In genomic region chr17:59633658-59634359, GRCh38 we compare ENCODE assay signal across 17 cellular contexts. TPM values are rescaled to one million over a fixed set of nuclear protein-coding genes. Genes with fewer than 3 reads are reported as not detected.
DNase-seq lines count a peak whose midpoint lies in the region; TF ChIP-seq lines count a peak whose summit lies in the region.
"Had no signal": no experiment of that assay in that cellular context is flagged by ENCODE, and none has a peak within 500 bp of the region (broad histone marks: within the 10 kb centered on the region; RNA-seq: fewer than 3 reads in every experiment).

No MANE protein-coding gene starts in this region.

- H3K27ac ChIP-seq in HUES48 (ENCODE audit: low read depth, low read length) = peak overlapping the region; percentile 36
- H3K27ac ChIP-seq in adrenal gland = peak overlapping the region in 3 of 5 donors; percentile 20 to 79 (median 72)
- peak overlapping the region; percentile 74 for H3K27ac ChIP-seq in parathyroid adenoma

- H3K4me3 Mint-ChIP-seq in activated CD4-positive, alpha-beta T cell treated with anti-CD3 and anti-CD28 coated beads, Interleukin-2, amount 10 ng/mL, durations not matched to agents 7 days and 5 days = no peak overlapping the region
- H3K4me3 Mint-ChIP-seq in activated T-helper 2 cell treated with anti-CD3 and anti-CD28 coated beads, Interferon-gamma antibody, Interleukin-2, Interleukin-4, amounts not matched to agents 10 μg/mL and 5 μg/mL and 100 μg/mL, durations not matched to agents 14 hours and 24 hours and 36 hours (ENCODE audit: low read depth) = no peak overlapping the region
- H3K4me3 Mint-ChIP-seq: brain; stimulated activated memory B cell treated with anti-CD40 and anti-IgM and Interleukin-4, amounts not matched to agents 10 μg/mL and 1 μg/mL and 100 μg/mL, for 72 hours had no signal

- peaks cover 51% of the 10 kb centered on the region for H3K4me1 Mint-ChIP-seq in activated CD4-positive, alpha-beta T cell treated with anti-CD3 and anti-CD28 coated beads, Interleukin-2, amount 10 ng/mL, durations not matched to agents 7 days and 5 days
- H3K4me1 Mint-ChIP-seq in activated T-helper 2 cell treated with anti-CD3 and anti-CD28 coated beads, Interferon-gamma antibody, Interleukin-2, Interleukin-4, amounts not matched to agents 10 μg/mL and 5 μg/mL and 100 μg/mL, durations not matched to agents 14 hours and 24 hours and 36 hours (ENCODE audit: low read depth) = peaks cover 35% of the 10 kb centered on the region

- WGBS in adrenal gland, 4 donors = 82 to 93% (median 87%) methylated on average over 3 to 5 of the region's 5 CpGs

- peaks cover 15% of the 10 kb centered on the region; the same call in 1 of the 2 replicates for H3K4me1 ChIP-seq in HUES48 (ENCODE audit: control insufficient read depth, insufficient read depth, low read length)
- H3K4me1 ChIP-seq in adrenal gland (replicated peaks in 1 of 2) = peaks cover 24 to 87% of the 10 kb centered on the region in 2 donors
- H3K4me1 ChIP-seq in parathyroid adenoma = peaks cover 23% of the 10 kb centered on the region

- no peak overlapping the region for H2AFZ ChIP-seq in parathyroid adenoma

- intact Hi-C loops in adrenal gland (cut with DNase I) = no loop called here
- intact Hi-C loops in activated T-helper 2 cell treated with anti-CD3 and anti-CD28 coated beads, Interferon-gamma antibody, Interleukin-2, Interleukin-4, amounts not matched to agents 10 μg/mL and 5 μg/mL and 100 μg/mL, durations not matched to agents 14 hours and 24 hours and 36 hours (cut with micrococcal nuclease) = loop anchor here (2.0 kb wide), 1 partner anchor 13 kb away; no protein-coding TSS in a partner anchor

- TF ChIP-seq CTCF in adrenal gland (IDR thresholded peaks at IDR 0.05) (no peak), parathyroid adenoma (IDR thresholded peaks at IDR 0.05) (no peak)

- H3K36me3 Mint-ChIP-seq in activated CD4-positive, alpha-beta T cell treated with anti-CD3 and anti-CD28 coated beads, Interleukin-2, amount 10 ng/mL, durations not matched to agents 7 days and 5 days (ENCODE audit: low read depth) = peaks cover 19% of the 10 kb centered on the region
- peaks cover 27% of the 10 kb centered on the region for H3K36me3 Mint-ChIP-seq in activated T-helper 2 cell treated with anti-CD3 and anti-CD28 coated beads, Interferon-gamma antibody, Interleukin-2, Interleukin-4, amounts not matched to agents 10 μg/mL and 5 μg/mL and 100 μg/mL, durations not matched to agents 14 hours and 24 hours and 36 hours (ENCODE audit: low read depth)

- no peaks in the 10 kb centered on the region for H3K9me3 Mint-ChIP-seq in activated CD4-positive, alpha-beta T cell treated with anti-CD3 and anti-CD28 coated beads, Interleukin-2, amount 10 ng/mL, durations not matched to agents 7 days and 5 days
- H3K9me3 Mint-ChIP-seq in activated T-helper 2 cell treated with anti-CD3 and anti-CD28 coated beads, Interferon-gamma antibody, Interleukin-2, Interleukin-4, amounts not matched to agents 10 μg/mL and 5 μg/mL and 100 μg/mL, durations not matched to agents 14 hours and 24 hours and 36 hours = no peaks in the 10 kb centered on the region
- H3K9me3 Mint-ChIP-seq: CD8-positive, alpha-beta memory T cell; stimulated activated memory B cell treated with anti-CD40 and anti-IgM and Interleukin-4, amounts not matched to agents 10 μg/mL and 1 μg/mL and 100 μg/mL, for 72 hours had no signal

- H3K9me3 ChIP-seq in HUES48 (ENCODE audit: control insufficient read depth, insufficient read depth, low read length) (no peaks in the 10 kb centered on the region), adrenal gland (replicated peaks in 1 of 3) (no peaks in the 10 kb centered on the region), parathyroid adenoma (ENCODE audit: control insufficient read depth, low read length) (no peaks in the 10 kb centered on the region)
- H3K9me3 ChIP-seq: tibial nerve had no signal

- H3K4me3 ChIP-seq in HUES48 (ENCODE audit: low read depth, low read length) (no peak overlapping the region), adrenal gland (no peak overlapping the region), parathyroid adenoma (ENCODE audit: low read depth, low read length) (peak overlapping the region; percentile 38)
- H3K4me3 ChIP-seq: tibial nerve had no signal

- H3K79me2 ChIP-seq in parathyroid adenoma = peaks cover 38% of the 10 kb centered on the region

- peak overlapping the region; percentile 75 for H3K4me2 ChIP-seq in parathyroid adenoma (ENCODE audit: low read length)

- TF ChIP-seq POLR2A in adrenal gland (IDR thresholded peaks at IDR 0.05) = no peak

- DNase-seq in activated CD4-positive, alpha-beta T cell treated with anti-CD3 and anti-CD28 coated beads, Interleukin-2, amount 10 ng/mL, durations not matched to agents 7 days and 5 days = no peak
- no peak for DNase-seq in activated CD4-positive, alpha-beta T cell treated with anti-CD3 and anti-CD28 coated beads, Interleukin-2, amount 50 U/mL, for 1 hour
- DNase-seq in adrenal gland = no peak
- DNase-seq in activated T-helper 2 cell treated with anti-CD3 and anti-CD28 coated beads, Interferon-gamma antibody, Interleukin-2, Interleukin-4, amounts not matched to agents 10 μg/mL and 5 μg/mL and 100 μg/mL, durations not matched to agents 14 hours and 24 hours and 36 hours (ENCODE audit: low spot score) = no peak
- DNase-seq in central memory CD4-positive, alpha-beta T cell = no peak
- DNase-seq in NCI-H510A treated with DMSO at 0.1 percent for 48 hours (lab: John Stamatoyannopoulos, UW) = no peak
- DNase-seq: CD8-positive, alpha-beta memory T cell; DMS79 treated with DMSO at 0.1 percent for 48 hours; NCI-H1694 treated with DMSO at 0.1 percent for 48 hours; SHP77 had no signal

- POLR2A ChIA-PET in activated CD4-positive, alpha-beta T cell treated with anti-CD3 and anti-CD28 coated beads, Interleukin-2, amount 10 ng/mL, durations not matched to agents 7 days and 5 days (lab: Charles Lee) = no interaction called here

- H3K36me3 ChIP-seq in HUES48 (ENCODE audit: control insufficient read depth, insufficient read depth, low read length) (0 out of 2 replicates have a peak, but pooled peaks cover 5% of the 10 kb centered on the region), adrenal gland (replicated peaks in 1 of 2) (no peaks in the 10 kb centered on the region), parathyroid adenoma (ENCODE audit: control insufficient read depth, insufficient read depth, low read length) (no peaks in the 10 kb centered on the region)
- H3K36me3 ChIP-seq: tibial nerve had no signal

- H3K27me3 Mint-ChIP-seq in activated CD4-positive, alpha-beta T cell treated with anti-CD3 and anti-CD28 coated beads, Interleukin-2, amount 10 ng/mL, durations not matched to agents 7 days and 5 days = no peaks in the 10 kb centered on the region
- no peaks in the 10 kb centered on the region for H3K27me3 Mint-ChIP-seq in activated T-helper 2 cell treated with anti-CD3 and anti-CD28 coated beads, Interferon-gamma antibody, Interleukin-2, Interleukin-4, amounts not matched to agents 10 μg/mL and 5 μg/mL and 100 μg/mL, durations not matched to agents 14 hours and 24 hours and 36 hours (ENCODE audit: low read depth)
- H3K27me3 Mint-ChIP-seq: brain; CD8-positive, alpha-beta memory T cell; progenitor cell of endocrine pancreas; stimulated activated memory B cell treated with anti-CD40 and anti-IgM and Interleukin-4, amounts not matched to agents 10 μg/mL and 1 μg/mL and 100 μg/mL, for 72 hours had no signal

- peak overlapping the region; percentile 66 for H3K27ac Mint-ChIP-seq in activated CD4-positive, alpha-beta T cell treated with anti-CD3 and anti-CD28 coated beads, Interleukin-2, amount 10 ng/mL, durations not matched to agents 7 days and 5 days
- no peak overlapping the region for H3K27ac Mint-ChIP-seq in activated T-helper 2 cell treated with anti-CD3 and anti-CD28 coated beads, Interferon-gamma antibody, Interleukin-2, Interleukin-4, amounts not matched to agents 10 μg/mL and 5 μg/mL and 100 μg/mL, durations not matched to agents 14 hours and 24 hours and 36 hours
- H3K27ac Mint-ChIP-seq: activated naive CD4-positive, alpha-beta T cell treated with anti-CD3 and anti-CD28 coated beads, Interleukin-2, amount 50 U/mL, for 72 hours; progenitor cell of endocrine pancreas had no signal

- H3K9ac ChIP-seq in HUES48 (ENCODE audit: low read depth, low read length) (no peak overlapping the region), parathyroid adenoma (no peak overlapping the region)

- H3K27me3 ChIP-seq in HUES48 (ENCODE audit: control insufficient read depth, insufficient read depth, low read length) (no peaks in the 10 kb centered on the region), adrenal gland (no peaks in the 10 kb centered on the region), parathyroid adenoma (ENCODE audit: control insufficient read depth, insufficient read depth, low read length) (no peaks in the 10 kb centered on the region)
- H3K27me3 ChIP-seq: tibial nerve had no signal

- CTCF ChIA-PET in activated CD4-positive, alpha-beta T cell treated with anti-CD3 and anti-CD28 coated beads, Interleukin-2, amount 10 ng/mL, durations not matched to agents 7 days and 5 days (lab: Charles Lee) = no interaction called here

RNA-seq across cellular contexts. Expression of gene CLTC, which starts 14.1 kb away (rescaled TPM):
- 100 to 1,000 TPM; 135 to 140 TPM for total RNA-seq in activated CD4-positive, alpha-beta T cell treated with anti-CD3 and anti-CD28 coated beads, Interleukin-2, amount 10 ng/mL, durations not matched to agents 7 days and 5 days
- total RNA-seq in adrenal gland = 100 to 1,000 TPM; 214 to 393 (median 289) TPM
- polyA plus RNA-seq in adrenal gland = 100 to 1,000 TPM in 1 of 3 donors, 10 to 100 TPM in 2; 40.2 to 254 (median 68.1) TPM
- total RNA-seq in activated T-helper 2 cell treated with anti-CD3 and anti-CD28 coated beads, Interferon-gamma antibody, Interleukin-2, Interleukin-4, amounts not matched to agents 10 μg/mL and 5 μg/mL and 100 μg/mL, durations not matched to agents 14 hours and 24 hours and 36 hours = 188 and 193 TPM in 2 replicates
